8 cellular contexts compared by ENCODE assay signal in genomic region chr2:38095996-38096861, GRCh38. TPM values are rescaled to one million over a fixed set of nuclear protein-coding genes. Genes with fewer than 3 reads are reported as not detected.
A peak's percentile ranks its signal among the peaks of the same experiment; 100 is the strongest.
DNase-seq lines count a peak whose midpoint lies in the region; ATAC-seq and TF ChIP-seq lines count a peak whose summit lies in the region.

No MANE protein-coding gene starts in this region.

- H3K9ac ChIP-seq in MM.1S (ENCODE audit: low read length): no peak overlapping the region

- intact Hi-C loops in activated T-helper 1 cell treated with anti-CD3 and anti-CD28 coated beads, Interleukin-12 subunit alpha, Interleukin-12 subunit beta, Interleukin-2, Interleukin-4 antibody, amounts not matched to agents 30 ng/mL and 10 ng/mL and 1 ng/mL, durations not matched to agents 14 hours and 24 hours and 36 hours (cut with micrococcal nuclease): loop anchor here (1.0 to 2.0 kb wide), 3 partner anchors 10 to 20 kb away; partner anchors contain the start of gene CYP1B1

- H3F3A ChIP-seq in MM.1S (ENCODE audit: insufficient read depth, low read length): no peaks in the 10 kb centered on the region

- H2AFZ ChIP-seq in MM.1S (ENCODE audit: low read length): no peak overlapping the region

- peak; percentile 48 for DNase-seq in GDM1 (lab: John Stamatoyannopoulos, UW)
- no peak for DNase-seq in activated T-helper 1 cell treated with anti-CD3 and anti-CD28 coated beads, Interleukin-12 subunit alpha, Interleukin-12 subunit beta, Interleukin-2, Interleukin-4 antibody, amounts not matched to agents 30 ng/mL and 10 ng/mL and 1 ng/mL, durations not matched to agents 14 hours and 24 hours and 36 hours (ENCODE audit: low spot score)
- DNase-seq in left kidney (ENCODE audit: low read depth, low spot score): peak; percentile 89
- DNase-seq in MM.1S: no peak
- DNase-seq in AML-193 (lab: John Stamatoyannopoulos, UW): no peak
- DNase-seq in T1000 (lab: John Stamatoyannopoulos, UW): no peak

- H3K27me3 ChIP-seq in MM.1S (replicated peaks; ENCODE audit: insufficient read depth, low read length): no peaks in the 10 kb centered on the region

- no peaks in the 10 kb centered on the region for H3K9me3 ChIP-seq in MM.1S (replicated peaks; ENCODE audit: insufficient read depth, low read length)

- H3K36me3 ChIP-seq in MM.1S (replicated peaks; ENCODE audit: insufficient read depth, low read length): no peaks in the 10 kb centered on the region

- TF ChIP-seq CTCF in MM.1S (IDR thresholded peaks at IDR 0.05; ENCODE audit: low read length): no peak

- H3K27me3 Mint-ChIP-seq in activated T-helper 1 cell treated with anti-CD3 and anti-CD28 coated beads, Interleukin-12 subunit alpha, Interleukin-12 subunit beta, Interleukin-2, Interleukin-4 antibody, amounts not matched to agents 30 ng/mL and 10 ng/mL and 1 ng/mL, durations not matched to agents 14 hours and 24 hours and 36 hours (ENCODE audit: insufficient read depth): peaks cover 41% of the 10 kb centered on the region

- no peak overlapping the region for H3K4me2 ChIP-seq in MM.1S (ENCODE audit: low read depth, low read length)

- H4K20me1 ChIP-seq in MM.1S (ENCODE audit: insufficient read depth, low read length): no peaks in the 10 kb centered on the region

- peaks cover 3% of the 10 kb centered on the region for H3K36me3 Mint-ChIP-seq in activated T-helper 1 cell treated with anti-CD3 and anti-CD28 coated beads, Interleukin-12 subunit alpha, Interleukin-12 subunit beta, Interleukin-2, Interleukin-4 antibody, amounts not matched to agents 30 ng/mL and 10 ng/mL and 1 ng/mL, durations not matched to agents 14 hours and 24 hours and 36 hours (ENCODE audit: low read depth)

- H3K9me2 ChIP-seq in MM.1S (replicated peaks; ENCODE audit: insufficient read depth, low read length): no peaks in the 10 kb centered on the region

- peak; percentile 72 for ATAC-seq in HG02884 (IDR thresholded peaks at IDR 0.05; ENCODE audit: unreplicated experiment)
- ATAC-seq in GM18858 (IDR thresholded peaks at IDR 0.05; ENCODE audit: unreplicated experiment): no peak

- H3K79me2 ChIP-seq in MM.1S (ENCODE audit: low read length): no peaks in the 10 kb centered on the region

- no peak overlapping the region for H3K27ac ChIP-seq in MM.1S (ENCODE audit: low read length)

- no peaks in the 10 kb centered on the region for H3K4me1 ChIP-seq in MM.1S (ENCODE audit: low read length)

- no peaks in the 10 kb centered on the region for H3K9me3 Mint-ChIP-seq in activated T-helper 1 cell treated with anti-CD3 and anti-CD28 coated beads, Interleukin-12 subunit alpha, Interleukin-12 subunit beta, Interleukin-2, Interleukin-4 antibody, amounts not matched to agents 30 ng/mL and 10 ng/mL and 1 ng/mL, durations not matched to agents 14 hours and 24 hours and 36 hours

- no peak overlapping the region for H3K4me3 Mint-ChIP-seq in activated T-helper 1 cell treated with anti-CD3 and anti-CD28 coated beads, Interleukin-12 subunit alpha, Interleukin-12 subunit beta, Interleukin-2, Interleukin-4 antibody, amounts not matched to agents 30 ng/mL and 10 ng/mL and 1 ng/mL, durations not matched to agents 14 hours and 24 hours and 36 hours

- peaks cover 63% of the 10 kb centered on the region for H3K4me1 Mint-ChIP-seq in activated T-helper 1 cell treated with anti-CD3 and anti-CD28 coated beads, Interleukin-12 subunit alpha, Interleukin-12 subunit beta, Interleukin-2, Interleukin-4 antibody, amounts not matched to agents 30 ng/mL and 10 ng/mL and 1 ng/mL, durations not matched to agents 14 hours and 24 hours and 36 hours (ENCODE audit: low read depth)

- peak overlapping the region; percentile 29 for H3K27ac Mint-ChIP-seq in activated T-helper 1 cell treated with anti-CD3 and anti-CD28 coated beads, Interleukin-12 subunit alpha, Interleukin-12 subunit beta, Interleukin-2, Interleukin-4 antibody, amounts not matched to agents 30 ng/mL and 10 ng/mL and 1 ng/mL, durations not matched to agents 14 hours and 24 hours and 36 hours

- H3K4me3 ChIP-seq in MM.1S (ENCODE audit: low read length): no peak overlapping the region

RNA-seq across cellular contexts. Expression of gene CYP1B1, which starts 20.3 kb away (rescaled TPM):
- total RNA-seq in activated T-helper 1 cell treated with anti-CD3 and anti-CD28 coated beads, Interleukin-12 subunit alpha, Interleukin-12 subunit beta, Interleukin-2, Interleukin-4 antibody, amounts not matched to agents 30 ng/mL and 10 ng/mL and 1 ng/mL, durations not matched to agents 14 hours and 24 hours and 36 hours: 12.7 and 14.7 TPM in 2 replicates

Comparison
In these comparisons a context has a peak if more than half of its experiments do, and no peak if none do; other contexts are left out.
1. DNase-seq: peak in GDM1 (single experiment) and left kidney (single experiment); none in activated T-helper 1 cell treated with anti-CD3 and anti-CD28 coated beads, Interleukin-12 subunit alpha, Interleukin-12 subunit beta, Interleukin-2, Interleukin-4 antibody, amounts not matched to agents 30 ng/mL and 10 ng/mL and 1 ng/mL, durations not matched to agents 14 hours and 24 hours and 36 hours (single experiment), MM.1S (single experiment), AML-193 (0 of 2) and T1000 (single experiment).